ENCODE assay signal across 13 cellular contexts in the genomic region with DNA sequence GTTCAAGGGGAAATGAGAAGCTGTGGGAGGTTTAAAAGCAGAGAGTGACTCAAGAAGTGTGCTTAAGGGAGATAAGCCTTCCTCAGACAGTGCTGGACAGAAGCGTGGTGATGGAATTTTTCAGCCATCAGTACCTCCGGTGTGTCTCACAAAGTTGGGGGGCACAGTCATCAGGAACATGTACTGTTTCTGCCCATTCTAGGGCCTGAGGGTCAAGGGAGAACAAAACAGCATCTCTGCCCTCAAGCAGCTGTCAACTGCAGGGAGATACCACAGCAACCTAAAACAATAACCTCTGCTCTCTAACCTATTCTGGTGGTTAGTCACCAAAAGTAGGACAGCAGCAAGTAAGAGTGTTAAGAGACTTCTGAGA. TPM values are rescaled to one million over a fixed set of nuclear protein-coding genes. Genes with fewer than 3 reads are reported as not detected.
A peak's percentile ranks its signal among the peaks of the same experiment; 100 is the strongest.
DNase-seq lines count a peak whose midpoint lies in the region; ATAC-seq and TF ChIP-seq lines count a peak whose summit lies in the region.
"Had no signal": no experiment of that assay in that cellular context is flagged by ENCODE, and none has a peak within 500 bp of the region (broad histone marks: within the 10 kb centered on the region; RNA-seq: fewer than 3 reads in every experiment).

No MANE protein-coding gene starts in this region.

- peak overlapping the region; percentile 99 for H3K27ac ChIP-seq in PC-9
- H3K27ac ChIP-seq in CD8-positive, alpha-beta memory T cell (ENCODE audit: low read depth, low read length), result no peak overlapping the region
- H3K27ac ChIP-seq: C4-2B had no signal

- H3K36me3 ChIP-seq in PC-9 (ENCODE audit: low read depth), result no peaks in the 10 kb centered on the region
- H3K36me3 ChIP-seq in CD8-positive, alpha-beta memory T cell (ENCODE audit: insufficient read depth, low read length), result no peaks in the 10 kb centered on the region
- H3K36me3 ChIP-seq: sigmoid colon had no signal

- H3K4me3 ChIP-seq in AG10803 (ENCODE audit: low read length) (no peak overlapping the region), PC-9 (no peak overlapping the region)
- H3K4me3 ChIP-seq in CD8-positive, alpha-beta memory T cell (ENCODE audit: low read length), result no peak overlapping the region
- H3K4me3 ChIP-seq: coronary artery, sigmoid colon had no signal

- no peak overlapping the region for H3K4me3 Mint-ChIP-seq in CD8-positive, alpha-beta memory T cell

- no peaks in the 10 kb centered on the region for H4K20me1 ChIP-seq in PC-9 (ENCODE audit: insufficient read depth)

- peak overlapping the region; percentile 10; the same call in 1 of the 2 replicates for H2AFZ ChIP-seq in PC-9

- H3K79me2 ChIP-seq in PC-9 (ENCODE audit: low read depth), result no peaks in the 10 kb centered on the region; the same call in 1 of the 2 replicates

- intact Hi-C loops in PC-9 (cut with micrococcal nuclease; ENCODE audit: unreplicated experiment), result no loop called here

- peak; percentile 19 for DNase-seq in AG10803 (ENCODE audit: low read depth)
- peak; percentile 51 for DNase-seq in HCEC 1CT
- peak in 1 of 2 experiments; percentile 42 for DNase-seq in PC-9
- DNase-seq in foreskin melanocyte, result peak; percentile 20
- DNase-seq in HEK293T (ENCODE audit: extremely low spot score), result no peak
- DNase-seq in CD8-positive, alpha-beta memory T cell, result no peak
- DNase-seq: activated CD4-positive, alpha-beta T cell treated with anti-CD3 and anti-CD28 coated beads, Interleukin-2, amount 50 U/mL, for 4 hours; left cardiac atrium; sigmoid colon had no signal

- TSS peak; percentile 57 for BruUV-seq in PC-9 (replicated peaks; lab: Mats Ljungman, UMichigan)

- peaks cover 48% of the 10 kb centered on the region for H3K4me1 ChIP-seq in PC-9 (replicated peaks; ENCODE audit: insufficient read depth)
- no peaks in the 10 kb centered on the region for H3K4me1 ChIP-seq in CD8-positive, alpha-beta memory T cell (ENCODE audit: insufficient read depth, low read length)
- H3K4me1 ChIP-seq: sigmoid colon had no signal

- peaks cover 0 to 8% (median 1%) of the 10 kb centered on the region in 3 donors for H3K4me1 Mint-ChIP-seq in CD8-positive, alpha-beta memory T cell

- peaks cover 31% of the 10 kb centered on the region for H3F3A ChIP-seq in PC-9 (ENCODE audit: insufficient read depth, low read depth)

- H3K9me3 ChIP-seq in PC-9 (ENCODE audit: insufficient read depth, low read depth), result no peaks in the 10 kb centered on the region
- H3K9me3 ChIP-seq in CD8-positive, alpha-beta memory T cell (ENCODE audit: low read length), result no peaks in the 10 kb centered on the region
- H3K9me3 ChIP-seq: sigmoid colon had no signal

- peak overlapping the region; percentile 78 for H3K4me2 ChIP-seq in PC-9

- H3K27ac Mint-ChIP-seq in CD8-positive, alpha-beta memory T cell, result no peak overlapping the region

- no peaks in the 10 kb centered on the region for H3K36me3 Mint-ChIP-seq in CD8-positive, alpha-beta memory T cell

- ATAC-seq in GM18511 (IDR thresholded peaks at IDR 0.05; ENCODE audit: unreplicated experiment) (no peak), GM18858 (IDR thresholded peaks at IDR 0.05; ENCODE audit: unreplicated experiment) (no peak)

- H3K27me3 ChIP-seq in PC-9 (ENCODE audit: insufficient read depth, low read depth), result no peaks in the 10 kb centered on the region
- no peaks in the 10 kb centered on the region for H3K27me3 ChIP-seq in CD8-positive, alpha-beta memory T cell (ENCODE audit: insufficient read depth, low read length, poor library complexity, severe bottlenecking)
- H3K27me3 ChIP-seq: sigmoid colon had no signal

- CTCF ChIA-PET in PC-9 (lab: Charles Lee) (no interaction called here), HEK293T (lab: Yijun Ruan, JAX) (no interaction called here)
- CTCF ChIA-PET in CD8-positive, alpha-beta memory T cell (lab: Charles Lee), result no interaction called here

- no peaks in the 10 kb centered on the region for H3K9me2 ChIP-seq in PC-9 (ENCODE audit: insufficient read depth)

- peaks cover 0 to 3% (median 0%) of the 10 kb centered on the region in 5 donors for H3K9me3 Mint-ChIP-seq in CD8-positive, alpha-beta memory T cell

- TF ChIP-seq CTCF in AG10803 (conservative IDR thresholded peaks at IDR 0.05; ENCODE audit: low read length) (no peak), PC-9 (conservative IDR thresholded peaks at IDR 0.05) (no peak)

- H3K27me3 Mint-ChIP-seq in CD8-positive, alpha-beta memory T cell, result peaks cover 7 to 24% of the 10 kb centered on the region in 2 donors

- POLR2A ChIA-PET in PC-9 (lab: Charles Lee; ENCODE audit: unreplicated experiment) (no interaction called here), HEK293T (lab: Yijun Ruan, JAX) (interaction anchor here (1.1 kb wide), 1 partner anchor 33 kb away, joined by 3 read pairs; no protein-coding TSS in a partner anchor)
- POLR2A ChIA-PET in CD8-positive, alpha-beta memory T cell (lab: Charles Lee), result no interaction called here

TF ChIP-seq in HEK293T, 16 proteins besides CTCF, POLR2A, EP300 and RAD21:
- TF ChIP-seq TARDBP (IDR thresholded peaks at IDR 0.05) (no peak), FOXA1 (IDR thresholded peaks at IDR 0.05) (no peak), FOXM1 (IDR thresholded peaks at IDR 0.05; ENCODE audit: borderline replicate concordance) (no peak), ELF4 (IDR thresholded peaks at IDR 0.05) (no peak), FOXK2 (IDR thresholded peaks at IDR 0.05) (no peak), L3MBTL2 (conservative IDR thresholded peaks at IDR 0.05) (no peak), SP1 (IDR thresholded peaks at IDR 0.05) (no peak), ARNT (IDR thresholded peaks at IDR 0.05) (no peak), SUZ12 (IDR thresholded peaks at IDR 0.05) (no peak), CTBP1 (IDR thresholded peaks at IDR 0.05; ENCODE audit: borderline replicate concordance) (no peak), HDGF (IDR thresholded peaks at IDR 0.05; ENCODE audit: borderline replicate concordance) (no peak), LEF1 (IDR thresholded peaks at IDR 0.05; ENCODE audit: borderline replicate concordance) (no peak), BHLHE40 (IDR thresholded peaks at IDR 0.05; ENCODE audit: borderline replicate concordance) (no peak), ZNF384 (IDR thresholded peaks at IDR 0.05) (no peak)

RNA-seq across cellular contexts. Expression of gene STON2, which starts 2.0 kb away (rescaled TPM):
- total RNA-seq in PC-9 (2021), result 6.2 and 9.1 TPM in 2 replicates
- under 1 TPM in 1 of 2 experiments, not detected in 1; 0.22 TPM for total RNA-seq in CD8-positive, alpha-beta memory T cell
- polyA plus RNA-seq in CD8-positive, alpha-beta memory T cell, result not detected

Comparison
In these comparisons a context has a peak if more than half of its experiments do, and no peak if none do; other contexts are left out.
1. DNase-seq: peak in AG10803 (single experiment), HCEC 1CT (single experiment) and foreskin melanocyte (single experiment); none in HEK293T (single experiment) and CD8-positive, alpha-beta memory T cell (0 of 5).